Comparison of ENCODE assay signal across 15 cellular contexts in the genomic region with DNA sequence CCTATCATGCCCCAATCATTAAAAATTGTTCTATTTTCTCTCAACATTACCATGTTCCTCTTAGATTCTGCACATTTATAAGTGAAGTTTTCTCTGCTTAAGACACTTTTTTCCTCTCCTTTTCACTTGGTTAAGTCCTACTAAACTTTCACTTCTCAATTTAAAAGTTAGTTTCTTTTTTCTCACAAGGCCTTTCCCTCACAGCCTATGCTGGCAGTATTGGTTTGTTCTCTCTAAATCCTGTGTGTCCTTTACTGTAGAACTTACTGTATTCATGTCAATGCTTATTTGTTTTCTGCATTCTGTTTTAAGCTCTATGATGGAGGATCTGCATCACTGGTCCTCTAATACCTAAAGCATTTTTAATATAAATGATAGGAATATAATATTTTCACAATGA.
DNase-seq lines count a peak whose midpoint lies in the region; ATAC-seq, FAIRE-seq and TF ChIP-seq lines count a peak whose summit lies in the region.
"Had no signal": no experiment of that assay in that cellular context is flagged by ENCODE, and none has a peak within 500 bp of the region (broad histone marks: within the 10 kb centered on the region; RNA-seq: fewer than 3 reads in every experiment).

No MANE protein-coding gene starts in this region.

- H3K9me2 ChIP-seq in OCI-LY1 (ENCODE audit: low read depth, low read length) = no peaks in the 10 kb centered on the region

- H3K27me3 ChIP-seq in OCI-LY1 (ENCODE audit: insufficient read depth, low read length) (no peaks in the 10 kb centered on the region), GM12878 (replicated peaks in 1 of 2; ENCODE audit: control insufficient read depth in 2 of 2, insufficient read depth in 2 of 2, low read length in 1 of 2) (no peaks in the 10 kb centered on the region), vagina (no peaks in the 10 kb centered on the region)

- CTCF ChIA-PET in GM12878 (lab: Yijun Ruan, JAX) = interaction anchor here (0.5 kb wide), 1 partner anchor 1003 kb away, joined by 3 read pairs; no protein-coding TSS in a partner anchor
- CTCF ChIA-PET in activated CD8-positive, alpha-beta T cell treated with anti-CD3 and anti-CD28 coated beads, Interleukin-2, amount 10 ng/mL, durations not matched to agents 7 days and 5 days (lab: Charles Lee) = no interaction called here

- no peak for FAIRE-seq in GM12878 (lab: Jason Lieb, UNC)
- FAIRE-seq: D721Med had no signal

- no peaks in the 10 kb centered on the region for H3K4me1 Mint-ChIP-seq in activated CD8-positive, alpha-beta T cell treated with anti-CD3 and anti-CD28 coated beads, Interleukin-2, amount 10 ng/mL, durations not matched to agents 7 days and 5 days (ENCODE audit: low read depth)
- no peaks in the 10 kb centered on the region for H3K4me1 Mint-ChIP-seq in mesothelial cell of epicardium
- H3K4me1 Mint-ChIP-seq: H9 had no signal

- no peak overlapping the region for H3K27ac Mint-ChIP-seq in activated CD8-positive, alpha-beta T cell treated with anti-CD3 and anti-CD28 coated beads, Interleukin-2, amount 10 ng/mL, durations not matched to agents 7 days and 5 days
- no peak overlapping the region for H3K27ac Mint-ChIP-seq in mesothelial cell of epicardium
- H3K27ac Mint-ChIP-seq: CD4-positive, alpha-beta T cell; H9 had no signal

- POLR2A ChIA-PET in GM12878 (lab: Charles Lee) = no interaction called here
- POLR2A ChIA-PET in activated CD8-positive, alpha-beta T cell treated with anti-CD3 and anti-CD28 coated beads, Interleukin-2, amount 10 ng/mL, durations not matched to agents 7 days and 5 days (lab: Charles Lee) = no interaction called here

- TF ChIP-seq CTCF in OCI-LY1 (IDR thresholded peaks at IDR 0.05; ENCODE audit: low read length) = no peak
- no peak for TF ChIP-seq CTCF in GM12878 (IDR thresholded peaks at IDR 0.05 in 2 of 3, conservative IDR thresholded peaks at IDR 0.05 in 1 of 3; ENCODE audit: control insufficient read depth in 2 of 3, extremely low read depth in 1 of 3, insufficient read depth in 1 of 3, low read depth in 3 of 3, low read length in 3 of 3)
- TF ChIP-seq CTCF in vagina (IDR thresholded peaks at IDR 0.05) = no peak
- no peak for TF ChIP-seq CTCF in mesothelial cell of epicardium (IDR thresholded peaks at IDR 0.05; ENCODE audit: unreplicated experiment)

- no peak overlapping the region for H3K4me3 ChIP-seq in OCI-LY1 (ENCODE audit: low read depth, low read length, poor library complexity, severe bottlenecking)
- H3K4me3 ChIP-seq in GM12878 = no peak overlapping the region
- no peak overlapping the region for H3K4me3 ChIP-seq in vagina

- no peak for TF ChIP-seq EP300 in GM12878 (IDR thresholded peaks at IDR 0.05; ENCODE audit: borderline replicate concordance in 1 of 2, control insufficient read depth in 1 of 2, low read depth in 2 of 2, low read length in 2 of 2)

- no peak overlapping the region for H3K4me3 Mint-ChIP-seq in activated CD8-positive, alpha-beta T cell treated with anti-CD3 and anti-CD28 coated beads, Interleukin-2, amount 10 ng/mL, durations not matched to agents 7 days and 5 days
- no peak overlapping the region for H3K4me3 Mint-ChIP-seq in mesothelial cell of epicardium
- H3K4me3 Mint-ChIP-seq: CD4-positive, alpha-beta T cell; H9 had no signal

- no peaks in the 10 kb centered on the region for H3K79me2 ChIP-seq in OCI-LY1 (ENCODE audit: insufficient read depth, low read length)
- H3K79me2 ChIP-seq in GM12878 (ENCODE audit: control insufficient read depth, insufficient read depth, low read length) = no peaks in the 10 kb centered on the region

- H3K4me1 ChIP-seq in OCI-LY1 (ENCODE audit: insufficient read depth, low read length, severe bottlenecking) (no peaks in the 10 kb centered on the region), GM12878 (ENCODE audit: control insufficient read depth, insufficient read depth, low read length) (no peaks in the 10 kb centered on the region), vagina (no peaks in the 10 kb centered on the region)
- H3K4me1 ChIP-seq: Caco-2 had no signal

- in situ Hi-C loops in GM12878 (cut with MboI) = no loop called here

- H3K36me3 ChIP-seq in OCI-LY1 (ENCODE audit: insufficient read depth, low read length) = no peaks in the 10 kb centered on the region
- H3K36me3 ChIP-seq in GM12878 (ENCODE audit: control insufficient read depth in 2 of 2, insufficient read depth in 2 of 2, low read length in 1 of 2) = no peaks in the 10 kb centered on the region
- no peaks in the 10 kb centered on the region for H3K36me3 ChIP-seq in vagina

- H3K9me3 Mint-ChIP-seq in activated CD8-positive, alpha-beta T cell treated with anti-CD3 and anti-CD28 coated beads, Interleukin-2, amount 10 ng/mL, durations not matched to agents 7 days and 5 days (ENCODE audit: insufficient read depth) = peaks cover 24% of the 10 kb centered on the region
- no peaks in the 10 kb centered on the region for H3K9me3 Mint-ChIP-seq in mesothelial cell of epicardium
- H3K9me3 Mint-ChIP-seq: H9 had no signal

- H3K27ac ChIP-seq in OCI-LY1 (ENCODE audit: low read depth, low read length, poor library complexity, severe bottlenecking) = no peak overlapping the region
- H3K27ac ChIP-seq in GM12878 (ENCODE audit: control insufficient read depth, insufficient read depth) = no peak overlapping the region
- no peak overlapping the region for H3K27ac ChIP-seq in vagina
- H3K27ac ChIP-seq: C4-2B, HL-60 had no signal

- ATAC-seq in GM12878 = peak; percentile 61
- ATAC-seq in activated CD8-positive, alpha-beta T cell treated with anti-CD3 and anti-CD28 coated beads, Interleukin-2, amount 10 ng/mL, durations not matched to agents 7 days and 5 days = no peak

- RAD21 ChIA-PET in GM12878 (lab: Charles Lee; ENCODE audit: unreplicated experiment) = no interaction called here

- H3K4me2 ChIP-seq in OCI-LY1 (ENCODE audit: low read length) (no peak overlapping the region), GM12878 (ENCODE audit: control insufficient read depth, insufficient read depth) (no peak overlapping the region)

- H3K36me3 Mint-ChIP-seq in activated CD8-positive, alpha-beta T cell treated with anti-CD3 and anti-CD28 coated beads, Interleukin-2, amount 10 ng/mL, durations not matched to agents 7 days and 5 days (ENCODE audit: low read depth) = no peaks in the 10 kb centered on the region
- no peaks in the 10 kb centered on the region for H3K36me3 Mint-ChIP-seq in mesothelial cell of epicardium

- intact Hi-C loops in GM12878 (cut with micrococcal nuclease; ENCODE audit: unreplicated experiment) = no loop called here
- intact Hi-C loops in vagina (cut with DNase I) = no loop called here

- SMC1A ChIA-PET in GM12878 (lab: Charles Lee; ENCODE audit: uncharacterized antibody, unreplicated experiment) = interaction anchor here (1.3 kb wide), 1 partner anchor 15 kb away, joined by 6 read pairs; no protein-coding TSS in a partner anchor

- TF ChIP-seq RAD21 in GM12878 (IDR thresholded peaks at IDR 0.05; ENCODE audit: insufficient read depth, low read depth, low read length) = no peak

- peak; percentile 7 for DNase-seq in MV-4-11 (lab: John Stamatoyannopoulos, UW)
- DNase-seq in GM12878 (ENCODE audit: low read depth, low spot score) = no peak
- no peak for DNase-seq in OCI-M2 (lab: John Stamatoyannopoulos, UW; ENCODE audit: unreplicated experiment)
- no peak for DNase-seq in activated CD8-positive, alpha-beta T cell treated with anti-CD3 and anti-CD28 coated beads, Interleukin-2, amount 10 ng/mL, durations not matched to agents 7 days and 5 days
- no peak for DNase-seq in vagina (ENCODE audit: extremely low spot score in 2 of 2)
- DNase-seq in mesothelial cell of epicardium (ENCODE audit: low spot score in 2 of 2, unreplicated experiment in 2 of 2) = no peak
- DNase-seq: ACHN; Caco-2; CD4-positive, alpha-beta T cell; GOT3; H9 had no signal

- no peaks in the 10 kb centered on the region for H3K27me3 Mint-ChIP-seq in activated CD8-positive, alpha-beta T cell treated with anti-CD3 and anti-CD28 coated beads, Interleukin-2, amount 10 ng/mL, durations not matched to agents 7 days and 5 days (ENCODE audit: low read depth)
- H3K27me3 Mint-ChIP-seq in mesothelial cell of epicardium (ENCODE audit: low read depth) = no peaks in the 10 kb centered on the region
- H3K27me3 Mint-ChIP-seq: CD4-positive, alpha-beta T cell had no signal

- H3K9ac ChIP-seq in OCI-LY1 (ENCODE audit: low read length) = no peak overlapping the region
- H3K9ac ChIP-seq in GM12878 (ENCODE audit: control insufficient read depth, insufficient read depth, low read length) = no peak overlapping the region

- 0 out of 2 replicates have a peak overlapping the region, but pooled peaks have one; percentile 85 for H2AFZ ChIP-seq in OCI-LY1 (ENCODE audit: low read length)
- H2AFZ ChIP-seq in GM12878 (ENCODE audit: control insufficient read depth, low read depth, low read length) = no peak overlapping the region

- H3F3A ChIP-seq in OCI-LY1 (ENCODE audit: insufficient read depth, low read length) = no peaks in the 10 kb centered on the region

- no peaks in the 10 kb centered on the region for H4K20me1 ChIP-seq in OCI-LY1 (ENCODE audit: insufficient read depth, low read length)
- H4K20me1 ChIP-seq in GM12878 (ENCODE audit: control insufficient read depth, insufficient read depth) = no peaks in the 10 kb centered on the region

- TF ChIP-seq POLR2A in GM12878 (IDR thresholded peaks at IDR 0.05; ENCODE audit: low read depth, low read length) (no peak), vagina (IDR thresholded peaks at IDR 0.05) (no peak)

- no peaks in the 10 kb centered on the region for H3K9me3 ChIP-seq in OCI-LY1 (ENCODE audit: low read length)
- no peaks in the 10 kb centered on the region for H3K9me3 ChIP-seq in GM12878 (replicated peaks; ENCODE audit: control insufficient read depth, insufficient read depth, low read length)
- no peaks in the 10 kb centered on the region for H3K9me3 ChIP-seq in vagina
- H3K9me3 ChIP-seq: Caco-2 had no signal

- BruUV-seq in GM12878 (replicated peaks; lab: Mats Ljungman, UMichigan) = no TSS peak
